ENCODE assay signal across 8 cellular contexts in the genomic region with DNA sequence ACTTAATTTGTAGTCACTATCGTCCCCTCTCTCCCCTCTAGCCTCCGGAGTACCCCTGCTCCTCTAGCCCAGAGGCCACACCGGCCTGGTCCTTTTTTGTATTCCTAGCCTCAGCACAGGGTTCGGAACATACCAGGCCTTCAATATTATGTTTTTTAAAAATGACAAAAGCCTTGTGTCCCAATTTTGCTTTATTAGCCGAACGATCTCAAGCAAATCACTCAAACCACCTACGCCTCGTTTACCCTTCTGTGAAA. TPM values are rescaled to one million over a fixed set of nuclear protein-coding genes. Genes with fewer than 3 reads are reported as not detected.
DNase-seq lines count a peak whose midpoint lies in the region; ATAC-seq and TF ChIP-seq lines count a peak whose summit lies in the region.

No MANE protein-coding gene starts in this region.

- H3K36me3 ChIP-seq in tibial nerve = peaks cover 0 to 23% (median 0%) of the 10 kb centered on the region in 3 donors

- peaks cover 67% of the 10 kb centered on the region for H3K4me1 Mint-ChIP-seq in activated naive CD4-positive, alpha-beta T cell treated with anti-CD3 and anti-CD28 coated beads, Interleukin-2, amount 50 U/mL, for 24 hours

- TF ChIP-seq CTCF in astrocyte of the spinal cord (IDR thresholded peaks at IDR 0.05; ENCODE audit: low read depth, low read length) (no peak), tibial nerve (IDR thresholded peaks at IDR 0.05) (no peak)

- peak; percentile 24 for ATAC-seq in left lobe of liver
- no peak for ATAC-seq in HG03457 (IDR thresholded peaks at IDR 0.05; ENCODE audit: unreplicated experiment)

- no peaks in the 10 kb centered on the region for H3K9me3 ChIP-seq in tibial nerve

- TF ChIP-seq EP300 in tibial nerve (IDR thresholded peaks at IDR 0.05) = no peak

- peak overlapping the region; percentile 100 for H3K4me3 ChIP-seq in astrocyte of the spinal cord (ENCODE audit: low read depth, low read length)
- H3K4me3 ChIP-seq in tibial nerve = peak overlapping the region; percentile 69 to 96 (median 84)

- H3K27me3 Mint-ChIP-seq in activated naive CD4-positive, alpha-beta T cell treated with anti-CD3 and anti-CD28 coated beads, Interleukin-2, amount 50 U/mL, for 24 hours = no peaks in the 10 kb centered on the region

- TF ChIP-seq POLR2A in tibial nerve (IDR thresholded peaks at IDR 0.05) = no peak

- H3K4me1 ChIP-seq in tibial nerve = peaks cover 3 to 67% (median 29%) of the 10 kb centered on the region in 4 donors

- in situ Hi-C loops in astrocyte of the spinal cord (cut with HindIII; ENCODE audit: low sequenced_read_pairs) = no loop called here

- no peaks in the 10 kb centered on the region for H3K9me3 Mint-ChIP-seq in activated naive CD4-positive, alpha-beta T cell treated with anti-CD3 and anti-CD28 coated beads, Interleukin-2, amount 50 U/mL, for 24 hours

- H3K36me3 Mint-ChIP-seq in activated naive CD4-positive, alpha-beta T cell treated with anti-CD3 and anti-CD28 coated beads, Interleukin-2, amount 50 U/mL, for 24 hours = peaks cover 18% of the 10 kb centered on the region

- H3K27me3 ChIP-seq in tibial nerve = no peaks in the 10 kb centered on the region

- DNase-seq in activated naive CD4-positive, alpha-beta T cell treated with anti-CD3 and anti-CD28 coated beads, Interleukin-2, amount 50 U/mL, for 16 hours = no peak
- DNase-seq in HK-2 (ENCODE audit: unreplicated experiment) (peak; percentile 2), astrocyte of the spinal cord (ENCODE audit: low read depth, low spot score) (no peak), left lobe of liver (ENCODE audit: low spot score) (no peak), tibial nerve (ENCODE audit: low spot score in 2 of 2) (no peak)
- DNase-seq in central memory CD4-positive, alpha-beta T cell = no peak

- peak overlapping the region; percentile 90 for H3K4me3 Mint-ChIP-seq in activated naive CD4-positive, alpha-beta T cell treated with anti-CD3 and anti-CD28 coated beads, Interleukin-2, amount 50 U/mL, for 24 hours

- H3K27ac Mint-ChIP-seq in activated naive CD4-positive, alpha-beta T cell treated with anti-CD3 and anti-CD28 coated beads, Interleukin-2, amount 50 U/mL, for 24 hours = peak overlapping the region; percentile 99

- 1% methylated on average over 8 of the region's 8 CpGs for WGBS in tibial nerve, 2 donors

- peak overlapping the region; percentile 84 to 98 (median 94) for H3K27ac ChIP-seq in tibial nerve

RNA-seq across cellular contexts. Expression of a gene that starts 0.5 kb away (rescaled TPM):
- total RNA-seq in left lobe of liver = 28.9 TPM
- 10 to 100 TPM; 37.5 to 60.3 (median 52.0) TPM for total RNA-seq in tibial nerve
